ENCODE assay signal across 8 cellular contexts in genomic region chr7:80699030-80699638, GRCh38.
DNase-seq lines count a peak whose midpoint lies in the region; ATAC-seq and TF ChIP-seq lines count a peak whose summit lies in the region.

No MANE protein-coding gene starts in this region.

- no peaks in the 10 kb centered on the region for H3K4me1 Mint-ChIP-seq in stimulated activated memory B cell treated with anti-CD40 and anti-IgM and Interleukin-4, amounts not matched to agents 10 μg/mL and 1 μg/mL and 100 μg/mL, for 72 hours

- no peaks in the 10 kb centered on the region for H3K36me3 Mint-ChIP-seq in stimulated activated memory B cell treated with anti-CD40 and anti-IgM and Interleukin-4, amounts not matched to agents 10 μg/mL and 1 μg/mL and 100 μg/mL, for 72 hours

- H3K27ac Mint-ChIP-seq in stimulated activated memory B cell treated with anti-CD40 and anti-IgM and Interleukin-4, amounts not matched to agents 10 μg/mL and 1 μg/mL and 100 μg/mL, for 72 hours = no peak overlapping the region

- TF ChIP-seq CTCF in AG10803 (conservative IDR thresholded peaks at IDR 0.05; ENCODE audit: low read length) = peak; percentile 68
- TF ChIP-seq CTCF in brain microvascular endothelial cell (IDR thresholded peaks at IDR 0.05; ENCODE audit: low read depth, low read length, missing control alignments) = peak; percentile 21
- peak; percentile 55 to 66 for TF ChIP-seq CTCF in left lung (IDR thresholded peaks at IDR 0.05)

- no peak overlapping the region for H3K4me3 Mint-ChIP-seq in stimulated activated memory B cell treated with anti-CD40 and anti-IgM and Interleukin-4, amounts not matched to agents 10 μg/mL and 1 μg/mL and 100 μg/mL, for 72 hours

- H3K27ac ChIP-seq in brain microvascular endothelial cell = no peak overlapping the region
- peak overlapping the region in 1 of 2 donors; percentile 25 for H3K27ac ChIP-seq in left lung

- H3K36me3 ChIP-seq in brain microvascular endothelial cell (replicated peaks) (no peaks in the 10 kb centered on the region), left lung (no peaks in the 10 kb centered on the region)

- DNase-seq in AG10803 (ENCODE audit: low read depth) (peak; percentile 53), NCI-H446 treated with DMSO at 0.1 percent for 48 hours (lab: John Stamatoyannopoulos, UW) (peak; percentile 11), brain microvascular endothelial cell (no peak), left lung (no peak), COLO668 (lab: John Stamatoyannopoulos, UW; ENCODE audit: unreplicated experiment) (no peak)

- H3K4me3 ChIP-seq in AG10803 (ENCODE audit: low read length) (no peak overlapping the region), brain microvascular endothelial cell (ENCODE audit: low read depth, low read length) (no peak overlapping the region), left lung (no peak overlapping the region)

- in situ Hi-C loops in brain microvascular endothelial cell (cut with HindIII; ENCODE audit: low pct_ligation_motif_present, low sequenced_read_pairs) = no loop called here

- no peaks in the 10 kb centered on the region for H3K27me3 Mint-ChIP-seq in stimulated activated memory B cell treated with anti-CD40 and anti-IgM and Interleukin-4, amounts not matched to agents 10 μg/mL and 1 μg/mL and 100 μg/mL, for 72 hours

- no peaks in the 10 kb centered on the region for H3K27me3 ChIP-seq in brain microvascular endothelial cell (replicated peaks)
- peaks cover 0 to 6% of the 10 kb centered on the region in 2 donors for H3K27me3 ChIP-seq in left lung

- no peaks in the 10 kb centered on the region for H3K9me3 Mint-ChIP-seq in stimulated activated memory B cell treated with anti-CD40 and anti-IgM and Interleukin-4, amounts not matched to agents 10 μg/mL and 1 μg/mL and 100 μg/mL, for 72 hours

- peaks cover 0 to 7% of the 10 kb centered on the region in 2 donors for H3K9me3 ChIP-seq in left lung

- ATAC-seq in GM18867 (IDR thresholded peaks at IDR 0.05; ENCODE audit: unreplicated experiment) (peak; percentile 81), HG03159 (IDR thresholded peaks at IDR 0.05; ENCODE audit: unreplicated experiment) (peak; percentile 88), left lung (peak; percentile 91)
- no peak for ATAC-seq in stimulated activated memory B cell treated with anti-CD40 and anti-IgM and Interleukin-4, amounts not matched to agents 10 μg/mL and 1 μg/mL and 100 μg/mL, for 72 hours

- intact Hi-C loops in left lung (cut with DNase I) = loop anchor here in 1 of 2 donors (5.0 kb wide), 1 partner anchor 758 kb away; no protein-coding TSS in a partner anchor

- peaks cover 7 to 14% of the 10 kb centered on the region in 2 donors for H3K4me1 ChIP-seq in left lung

Comparison
In these comparisons a context has a peak if more than half of its experiments do, and no peak if none do; other contexts are left out.
1. DNase-seq: peak in AG10803 (single experiment) and NCI-H446 treated with DMSO at 0.1 percent for 48 hours (single experiment); none in brain microvascular endothelial cell (single experiment), left lung (0 of 2) and COLO668 (single experiment).
2. Peak in every context shown above with its lines, with median percentiles within 50 percentile points of each other: CTCF ChIP-seq.